Comparison of ENCODE assay signal across 23 cellular contexts in genomic region chr17:80408872-80409271, GRCh38. TPM values are rescaled to one million over a fixed set of nuclear protein-coding genes. Genes with fewer than 3 reads are reported as not detected.
DNase-seq lines count a peak whose midpoint lies in the region; ATAC-seq, FAIRE-seq and TF ChIP-seq lines count a peak whose summit lies in the region.
"Had no signal": no experiment of that assay in that cellular context is flagged by ENCODE, and none has a peak within 500 bp of the region (broad histone marks: within the 10 kb centered on the region; RNA-seq: fewer than 3 reads in every experiment).

No MANE protein-coding gene starts in this region.

- H3K79me2 ChIP-seq in HepG2 (ENCODE audit: insufficient read depth, low read length): no peaks in the 10 kb centered on the region

- peak overlapping the region; percentile 34 for H3K4me2 ChIP-seq in HepG2 (ENCODE audit: low read depth, low read length)

- TF ChIP-seq POLR2A in HepG2 (IDR thresholded peaks at IDR 0.05; ENCODE audit: insufficient read depth in 1 of 2, low read depth in 2 of 2, low read length in 2 of 2): no peak
- TF ChIP-seq POLR2A in GM12892 (IDR thresholded peaks at IDR 0.05; ENCODE audit: low read depth, low read length): no peak

- in situ Hi-C loops in ACHN (cut with HindIII; ENCODE audit: low pct_ligation_motif_present, low pct_unique_long_range_greater_than_20kb, low sequenced_read_pairs) (no loop called here), HepG2 (cut with HindIII; ENCODE audit: extremely low pct_ligation_motif_present, low pct_unique_long_range_greater_than_20kb) (no loop called here)

- peaks cover 0 to 2% of the 10 kb centered on the region in 2 experiments; a peak in 3 of 5 replicates for H3K27me3 ChIP-seq in HepG2 (ENCODE audit: control insufficient read depth in 1 of 2, insufficient read depth in 2 of 2, low read length in 2 of 2)
- H3K27me3 ChIP-seq: gastroesophageal sphincter had no signal

- DNase-seq in ACHN: peak; percentile 19
- DNase-seq in cardiac fibroblast (ENCODE audit: low read depth in 2 of 2): peak; percentile 11 to 22
- no peak for DNase-seq in HepG2 (ENCODE audit: low spot score)
- no peak for DNase-seq in GM12892 (ENCODE audit: insufficient read length)
- no peak for DNase-seq in SK-N-DZ (ENCODE audit: low spot score)
- DNase-seq in HuH-7 (ENCODE audit: low spot score): no peak
- DNase-seq: activated B cell treated with CpG ODN at 0.5 μM for 24 hours; CD4-positive, alpha-beta T cell; DMS53; naive thymus-derived CD8-positive, alpha-beta T cell; NCI-H1694; NCI-H774; stimulated activated naive CD4-positive, alpha-beta T cell; T-helper 9 cell; transverse colon had no signal

- H3K4me1 ChIP-seq in HEK293 (ENCODE audit: control insufficient read depth, insufficient read depth, low read length): 0 out of 2 replicates have a peak, but pooled peaks cover 4% of the 10 kb centered on the region
- peaks cover 20% of the 10 kb centered on the region; the same call in 1 of the 2 replicates for H3K4me1 ChIP-seq in HepG2 (ENCODE audit: insufficient read depth, low read length)

- H3K36me3 ChIP-seq in HEK293 (ENCODE audit: control insufficient read depth in 2 of 2, insufficient read depth in 1 of 2, low read length in 2 of 2): no peaks in the 10 kb centered on the region
- no peaks in the 10 kb centered on the region for H3K36me3 ChIP-seq in HepG2 (replicated peaks in 1 of 2; ENCODE audit: control insufficient read depth in 1 of 2, insufficient read depth in 2 of 2, low read length in 2 of 2)
- H3K36me3 ChIP-seq: gastroesophageal sphincter, transverse colon had no signal

- no peak for TF ChIP-seq RAD21 in HepG2 (CRISPR knock-in tag; IDR thresholded peaks at IDR 0.05)

- ATAC-seq in HepG2 (no peak), SK-N-SH treated with all-trans-retinoic acid at 6 μM for 48 hours (no peak)
- ATAC-seq: activated T-helper 17 cell treated with anti-CD3 and anti-CD28 coated beads, Interleukin-2, amount 50 U/mL, for 72 hours; gastroesophageal sphincter; K562; naive thymus-derived CD8-positive, alpha-beta T cell; Panc1 had no signal

- H3K9me3 ChIP-seq in HEK293 (ENCODE audit: control insufficient read depth, insufficient read depth, low read depth, low read length) (no peaks in the 10 kb centered on the region), HepG2 (ENCODE audit: low read length) (no peaks in the 10 kb centered on the region)
- H3K9me3 ChIP-seq: gastroesophageal sphincter, transverse colon had no signal

- no TSS peak for BruUV-seq in HepG2 (replicated peaks; lab: Mats Ljungman, UMichigan)

- H2AFZ ChIP-seq in HepG2 (ENCODE audit: low read length): no peak overlapping the region

- FAIRE-seq in HepG2 (lab: Jason Lieb, UNC) (no peak), GM12892 (lab: Jason Lieb, UNC) (no peak)
- FAIRE-seq: GM12891, K562 had no signal

- WGBS in HepG2 (ENCODE audit: low lambda C conversion rate): 13% methylated on average over 6 of the region's 6 CpGs

- POLR2A ChIA-PET in HEK293 (lab: Yijun Ruan, JAX): no interaction called here
- POLR2A ChIA-PET in HepG2 (lab: Yijun Ruan, JAX): no interaction called here

- no peak for TF ChIP-seq EP300 in HepG2 (IDR thresholded peaks at IDR 0.05; ENCODE audit: low read depth in 2 of 2, low read length in 2 of 2)
- TF ChIP-seq EP300 in HepG2 (CRISPR knock-in tag; IDR thresholded peaks at IDR 0.05; ENCODE audit: borderline replicate concordance): no peak

- CTCF ChIA-PET in HEK293 (lab: Yijun Ruan, JAX): interaction anchor here (1.1 kb wide), 2 partner anchors 12 to 580 kb away, joined by 3 to 5 read pairs; no protein-coding TSS in a partner anchor
- CTCF ChIA-PET in HepG2 (lab: Yijun Ruan, JAX; ENCODE audit: low intra/inter-chr PET ratio, low total read pairs): no interaction called here

- no peak for TF ChIP-seq CTCF in HEK293 (tag by site-specific recombination; IDR thresholded peaks at IDR 0.05)
- no peak for TF ChIP-seq CTCF in cardiac fibroblast (IDR thresholded peaks at IDR 0.05; ENCODE audit: low read depth, low read length)
- TF ChIP-seq CTCF in HepG2 (CRISPR knock-in tag; IDR thresholded peaks at IDR 0.05): no peak

- no peak overlapping the region for H3K27ac ChIP-seq in HEK293 (ENCODE audit: extremely low read depth, low read depth, low read length)
- H3K27ac ChIP-seq in HepG2 (ENCODE audit: extremely low read length, insufficient read depth, low read length): no peak overlapping the region
- H3K27ac ChIP-seq: gastroesophageal sphincter, SK-N-MC, transverse colon had no signal

- H3K4me3 ChIP-seq in HEK293 (ENCODE audit: low read depth, low read length) (no peak overlapping the region), cardiac fibroblast (replicated peaks in 1 of 2; ENCODE audit: low read depth in 2 of 2, low read length in 2 of 2) (no peak overlapping the region), HepG2 (replicated peaks in 1 of 3; ENCODE audit: insufficient read depth in 1 of 3, low read depth in 2 of 3, low read length in 3 of 3) (no peak overlapping the region)
- H3K4me3 ChIP-seq: gastroesophageal sphincter, K562, SK-N-MC, transverse colon had no signal

- no peak overlapping the region for H3K9ac ChIP-seq in HepG2 (ENCODE audit: insufficient read depth, low read depth, low read length)

- H4K20me1 ChIP-seq in HepG2 (ENCODE audit: insufficient read depth, low read length): no peaks in the 10 kb centered on the region

- intact Hi-C loops in HepG2 (cut with micrococcal nuclease; ENCODE audit: unreplicated experiment): no loop called here

TF ChIP-seq in HEK293, 187 proteins besides CTCF, POLR2A, EP300 and RAD21 (continues in another document):
- TF ChIP-seq ZNF394 (tag by site-specific recombination; IDR thresholded peaks at IDR 0.05; ENCODE audit: borderline replicate concordance): no peak
- peak; percentile 56; the same call in 1 of the 2 replicates for TF ChIP-seq ZFP69B (tag by site-specific recombination; IDR thresholded peaks at IDR 0.05)
- no peak for TF ChIP-seq ZBTB1 (tag by site-specific recombination; IDR thresholded peaks at IDR 0.05)
- TF ChIP-seq ZNF335 (tag by site-specific recombination; conservative IDR thresholded peaks at IDR 0.05): peak; percentile 45

TF ChIP-seq in HepG2, 621 proteins besides CTCF, POLR2A, EP300 and RAD21:
- TF ChIP-seq SAP130 (CRISPR knock-in tag; IDR thresholded peaks at IDR 0.05; ENCODE audit: low read depth) (0 out of 2 replicates have a peak, but pooled peaks have one; percentile 16), NCOA1 (CRISPR knock-in tag; IDR thresholded peaks at IDR 0.05) (no peak)

TF ChIP-seq in SK-N-SH treated with all-trans-retinoic acid at 6 μM for 48 hours, 23 proteins besides CTCF, POLR2A, EP300 and RAD21 (continues in another document):
- TF ChIP-seq POU6F1 (CRISPR knock-in tag; IDR thresholded peaks at IDR 0.05; ENCODE audit: borderline replicate concordance, low read depth) (no peak), TCF4 (CRISPR knock-in tag; IDR thresholded peaks at IDR 0.05; ENCODE audit: borderline replicate concordance) (no peak), RARB (CRISPR knock-in tag; IDR thresholded peaks at IDR 0.05) (no peak), ZNF565 (CRISPR knock-in tag; conservative IDR thresholded peaks at IDR 0.05; ENCODE audit: low read depth) (no peak), CSDC2 (CRISPR knock-in tag; IDR thresholded peaks at IDR 0.05) (no peak), ZFP30 (CRISPR knock-in tag; IDR thresholded peaks at IDR 0.05) (no peak), TOX (CRISPR knock-in tag; IDR thresholded peaks at IDR 0.05; ENCODE audit: borderline replicate concordance) (no peak), ZNF70 (CRISPR knock-in tag; IDR thresholded peaks at IDR 0.05) (no peak), ESRRG (CRISPR knock-in tag; IDR thresholded peaks at IDR 0.05) (no peak), GLIS3 (CRISPR knock-in tag; IDR thresholded peaks at IDR 0.05) (no peak), ISL1 (CRISPR knock-in tag; IDR thresholded peaks at IDR 0.05) (no peak)

RNA-seq across cellular contexts. Expression of gene ENDOV, which starts 6.1 kb away (rescaled TPM):
- 15.1 and 16.0 TPM in 2 replicates for total RNA-seq in HepG2 (2016; rRNA removed; fragmentation: Illumina TruSeq; extraction: Trizol)
- total RNA-seq in HepG2 (2016; cell fraction: cytosol; rRNA removed; fragmentation: Illumina TruSeq; extraction: Trizol; ENCODE audit: low read depth): 4.7 and 13.7 TPM in 2 replicates
- 13.4 and 18.2 TPM in 2 replicates for total RNA-seq in HepG2 (2016; cell fraction: insoluble cytoplasmic fraction; rRNA removed; fragmentation: Illumina TruSeq; extraction: Trizol)
- total RNA-seq in HepG2 (2016; cell fraction: membrane; rRNA removed; fragmentation: Illumina TruSeq; extraction: Trizol): 11.1 and 11.3 TPM in 2 replicates
- total RNA-seq in HepG2 (2016; cell fraction: nucleus; rRNA removed; fragmentation: Illumina TruSeq; extraction: Trizol): 12.0 and 13.2 TPM in 2 replicates
- polyA plus RNA-seq in HepG2 (2011; rRNA removed): 17.1 and 19.8 TPM in 2 replicates
- polyA plus RNA-seq in HepG2 (2011; cell fraction: cytosol; rRNA removed): 12.3 and 17.8 TPM in 2 replicates
- polyA plus RNA-seq in HepG2 (2011; cell fraction: nucleus; rRNA removed): 45.5 and 45.6 TPM in 2 replicates
- 11.8 and 15.4 TPM in 2 replicates for polyA plus RNA-seq in HepG2 (2012)
- polyA plus RNA-seq in HepG2 (2016; cell fraction: cytosol; fragmentation: Illumina TruSeq; extraction: Trizol; ENCODE audit: low read depth): 5.9 and 6.8 TPM in 2 replicates
- 13.7 and 14.0 TPM in 2 replicates for polyA plus RNA-seq in HepG2 (2016; cell fraction: insoluble cytoplasmic fraction; fragmentation: Illumina TruSeq; extraction: Trizol; ENCODE audit: low read depth)
- 8.4 and 8.6 TPM in 2 replicates for polyA plus RNA-seq in HepG2 (2016; cell fraction: membrane; fragmentation: Illumina TruSeq; extraction: Trizol; ENCODE audit: low read depth)
- 27.6 and 30.0 TPM in 2 replicates for polyA plus RNA-seq in HepG2 (2016; cell fraction: nucleus; fragmentation: Illumina TruSeq; extraction: Trizol; ENCODE audit: insufficient read depth, low read depth)
- polyA minus RNA-seq in HepG2 (2011; rRNA and poly(A)+ RNA removed; ENCODE audit: low replicate concordance): 28.6 and 32.9 TPM in 2 replicates
- polyA minus RNA-seq in HepG2 (2011; cell fraction: cytosol; rRNA and poly(A)+ RNA removed): 5.3 and 7.2 TPM in 2 replicates
- polyA minus RNA-seq in HepG2 (2011; cell fraction: nucleus; rRNA and poly(A)+ RNA removed): 33.6 and 36.6 TPM in 2 replicates
- polyA plus RNA-seq in GM12892 (2012; ENCODE audit: missing spikeins): 6.7 TPM
- polyA plus RNA-seq in SK-N-DZ (2014; cell fraction: cytosol; rRNA removed): 14.7 and 15.9 TPM in 2 replicates
- polyA plus RNA-seq in SK-N-DZ (2014; cell fraction: nucleus; rRNA removed): 13.5 and 24.7 TPM in 2 replicates

Comparison
In these comparisons a context has a peak if more than half of its experiments do, and no peak if none do; other contexts are left out.
1. DNase-seq: peak in ACHN (single experiment) and cardiac fibroblast (2 of 2); none in HepG2 (single experiment), GM12892 (single experiment), SK-N-DZ (single experiment) and HuH-7 (single experiment).